In genomic region chr16:21037736-21038135, GRCh38 we compare ENCODE assay signal across 29 cellular contexts.
"Had no signal": no experiment of that assay in that cellular context is flagged by ENCODE, and none has a peak within 500 bp of the region (broad histone marks: within the 10 kb centered on the region; RNA-seq: fewer than 3 reads in every experiment).

No MANE protein-coding gene starts in this region.

- H3K4me3 ChIP-seq: adrenal gland, body of pancreas, coronary artery, dorsolateral prefrontal cortex, heart left ventricle had no signal

- H3K9me3 ChIP-seq: adrenal gland, body of pancreas, heart left ventricle had no signal

- H3K4me1 ChIP-seq: adrenal gland, body of pancreas had no signal

- DNase-seq: activated CD4-positive, alpha-beta memory T cell treated with anti-CD3 and anti-CD28 coated beads for 36 hours; activated CD4-positive, alpha-beta T cell treated with anti-CD3 and anti-CD28 coated beads for 36 hours; activated CD4-positive, alpha-beta T cell treated with anti-CD3 and anti-CD28 coated beads, Interleukin-2, amount 10 ng/mL, durations not matched to agents 24 days and 14 days; activated CD4-positive, CD25-positive, alpha-beta regulatory T cell; activated CD4-positive, CD25-positive, alpha-beta regulatory T cell treated with anti-CD3 and anti-CD28 coated beads, Interleukin-2, amount 50 U/mL, for 72 hours; activated CD8-positive, alpha-beta memory T cell treated with anti-CD3 and anti-CD28 coated beads, Interleukin-2, amount 10 ng/mL, durations not matched to agents 7 days and 5 days; activated CD8-positive, alpha-beta memory T cell treated with anti-CD3 and anti-CD28 coated beads, Interleukin-2, amount 50 U/mL, for 4 hours; activated CD8-positive, alpha-beta T cell treated with anti-CD3 and anti-CD28 coated beads, Interleukin-2, amount 10 ng/mL, durations not matched to agents 7 days and 5 days; activated effector memory CD4-positive, alpha-beta T cell treated with anti-CD3 and anti-CD28 coated beads, Interleukin-2, amount 50 U/mL, for 16 hours; activated naive CD4-positive, alpha-beta T cell treated with anti-CD3 and anti-CD28 coated beads for 36 hours; activated naive CD8-positive, alpha-beta T cell treated with anti-CD3 and anti-CD28 coated beads for 36 hours; activated naive CD8-positive, alpha-beta T cell treated with anti-CD3 and anti-CD28 coated beads, Interleukin-2, amount 50 U/mL, for 24 hours; activated T-cell treated with anti-CD3 and anti-CD28 coated beads, Interleukin-2, amount 50 U/mL, for 1 hour; activated T-cell treated with anti-CD3 and anti-CD28 coated beads, Interleukin-2, amount 50 U/mL, for 48 hours; amygdala; aorta; body of pancreas; caudate nucleus; cerebellar nuclear complex; dorsolateral prefrontal cortex; effector memory CD4-positive, alpha-beta T cell; endodermal cell; foreskin fibroblast; glutamatergic neuron; heart left ventricle; T-helper 2 cell had no signal

- H3K36me3 ChIP-seq: adrenal gland, heart left ventricle had no signal

- ATAC-seq: activated CD4-positive, alpha-beta T cell treated with anti-CD3 and anti-CD28 coated beads for 36 hours; activated CD8-positive, alpha-beta memory T cell treated with anti-CD3 and anti-CD28 coated beads, Interleukin-2, amount 10 ng/mL, durations not matched to agents 7 days and 5 days; activated CD8-positive, alpha-beta T cell treated with anti-CD3 and anti-CD28 coated beads, Interleukin-2, amount 10 ng/mL, durations not matched to agents 7 days and 5 days; activated naive CD8-positive, alpha-beta T cell treated with anti-CD3 and anti-CD28 coated beads, Interleukin-2, amount 50 U/mL, for 24 hours; body of pancreas; esophagus mucosa; heart left ventricle had no signal

- H3K27ac ChIP-seq: adrenal gland, body of pancreas, coronary artery, dorsolateral prefrontal cortex, heart left ventricle had no signal

- H3K27me3 ChIP-seq: adrenal gland, body of pancreas, dorsolateral prefrontal cortex, heart left ventricle had no signal
